8 cellular contexts compared by ENCODE assay signal in the genomic region with DNA sequence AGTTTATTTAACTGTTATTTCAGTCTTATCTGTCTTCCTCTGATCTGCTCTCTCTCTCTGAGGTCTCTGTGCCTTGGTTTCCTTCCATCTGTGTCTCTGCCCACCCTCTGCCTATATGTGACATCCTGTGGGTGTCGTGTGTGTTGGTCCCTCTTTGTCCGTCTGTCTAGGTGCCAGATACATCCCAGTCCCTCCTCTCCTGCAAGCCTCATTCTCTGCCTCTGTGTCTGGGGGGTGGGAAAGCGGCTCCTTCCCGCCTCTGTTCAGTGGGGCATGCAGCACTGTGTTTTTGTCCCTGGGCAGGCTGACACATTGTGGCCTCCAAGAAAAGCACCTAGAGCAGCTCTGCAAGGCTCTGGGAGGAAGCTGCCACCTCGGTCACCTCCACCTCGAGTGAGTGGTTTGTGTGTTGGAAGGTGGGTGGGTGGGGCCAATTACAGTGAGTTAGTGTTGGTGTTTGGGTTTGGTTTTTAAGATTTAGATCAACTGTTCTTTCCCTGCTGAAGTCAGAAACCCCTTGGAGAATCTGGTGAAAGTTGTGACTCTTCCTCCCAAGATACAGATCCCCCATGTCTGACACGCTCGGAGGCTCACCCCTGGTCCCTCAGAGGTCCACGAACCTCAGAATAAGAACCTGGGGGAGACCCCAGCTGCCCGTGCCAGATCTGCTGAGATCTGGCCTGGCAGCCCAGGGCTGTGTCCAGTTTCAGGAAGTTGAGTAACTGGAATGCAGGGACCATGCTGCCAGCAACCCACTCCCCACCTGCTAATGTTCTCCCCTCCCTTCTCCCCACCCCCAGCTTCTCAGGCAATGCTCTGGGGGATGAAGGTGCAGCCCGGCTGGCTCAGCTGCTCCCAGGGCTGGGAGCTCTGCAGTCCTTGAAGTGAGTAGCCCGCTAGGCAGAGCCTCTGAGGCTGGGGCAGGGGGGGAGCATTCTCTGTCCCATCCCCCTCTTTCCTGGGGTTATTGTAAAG. TPM values are rescaled to one million over a fixed set of nuclear protein-coding genes. Genes with fewer than 3 reads are reported as not detected.
DNase-seq lines count a peak whose midpoint lies in the region; ATAC-seq and TF ChIP-seq lines count a peak whose summit lies in the region.

No MANE protein-coding gene starts in this region.

- peak; percentile 96 for DNase-seq in activated CD8-positive, alpha-beta T cell treated with anti-CD3 and anti-CD28 coated beads for 36 hours
- DNase-seq in NCI-H524 (lab: John Stamatoyannopoulos, UW) (no peak), NOMO-1 treated with DMSO at 0.1 percent for 48 hours (lab: John Stamatoyannopoulos, UW; ENCODE audit: unreplicated experiment) (no peak), NCI-H2196 (lab: John Stamatoyannopoulos, UW; ENCODE audit: unreplicated experiment) (no peak), COLO829 (ENCODE audit: low spot score) (no peak)

- peaks cover 83% of the 10 kb centered on the region for H3K4me1 Mint-ChIP-seq in activated CD8-positive, alpha-beta T cell treated with anti-CD3 and anti-CD28 coated beads for 36 hours (ENCODE audit: low read depth)

- H3K9me3 ChIP-seq in mononuclear cell (ENCODE audit: low read depth, low read length): no peaks in the 10 kb centered on the region

- no peaks in the 10 kb centered on the region for H3K9me3 Mint-ChIP-seq in activated CD8-positive, alpha-beta T cell treated with anti-CD3 and anti-CD28 coated beads for 36 hours

- CTCF ChIA-PET in activated CD8-positive, alpha-beta T cell treated with anti-CD3 and anti-CD28 coated beads for 36 hours (lab: Charles Lee): interaction anchor here (0.6 to 7.6 kb wide), 15 partner anchors 9 to 76 kb away, joined by 3 to 61 read pairs (median 4); partner anchors contain the start of gene NLRC5

- peaks cover 68% of the 10 kb centered on the region for H3K36me3 Mint-ChIP-seq in activated CD8-positive, alpha-beta T cell treated with anti-CD3 and anti-CD28 coated beads for 36 hours (ENCODE audit: low read depth)

- peak; percentile 8 for ATAC-seq in HG03095 (IDR thresholded peaks at IDR 0.05; ENCODE audit: unreplicated experiment)
- ATAC-seq in activated CD8-positive, alpha-beta T cell treated with anti-CD3 and anti-CD28 coated beads for 36 hours: peak; percentile 66

- peak overlapping the region; percentile 3 for H3K4me3 ChIP-seq in mononuclear cell (ENCODE audit: low read length)

- H3K4me1 ChIP-seq in mononuclear cell (ENCODE audit: insufficient read depth, low read length): peaks cover 92% of the 10 kb centered on the region

- no peaks in the 10 kb centered on the region for H3K27me3 Mint-ChIP-seq in activated CD8-positive, alpha-beta T cell treated with anti-CD3 and anti-CD28 coated beads for 36 hours

- peak overlapping the region; percentile 61 for H3K4me3 Mint-ChIP-seq in activated CD8-positive, alpha-beta T cell treated with anti-CD3 and anti-CD28 coated beads for 36 hours

- no peaks in the 10 kb centered on the region for H3K27me3 ChIP-seq in mononuclear cell (ENCODE audit: insufficient read depth, low read length)

- POLR2A ChIA-PET in activated CD8-positive, alpha-beta T cell treated with anti-CD3 and anti-CD28 coated beads for 36 hours (lab: Charles Lee): interaction anchor here (0.6 to 14.8 kb wide), 16 partner anchors 9 to 125 kb away, joined by 3 to 213 read pairs (median 6); partner anchors contain the start of genes CETP and NLRC5

- H3K27ac Mint-ChIP-seq in activated CD8-positive, alpha-beta T cell treated with anti-CD3 and anti-CD28 coated beads for 36 hours: peak overlapping the region; percentile 99

- TF ChIP-seq POLR2A in GM18951 (IDR thresholded peaks at IDR 0.05; ENCODE audit: extremely low read depth, insufficient read depth, insufficient read length): peak; percentile 29

- TF ChIP-seq CTCF in activated CD8-positive, alpha-beta T cell treated with anti-CD3 and anti-CD28 coated beads for 36 hours (IDR thresholded peaks at IDR 0.05): no peak

- intact Hi-C loops in activated CD8-positive, alpha-beta T cell treated with anti-CD3 and anti-CD28 coated beads for 36 hours (cut with micrococcal nuclease): loop anchor here (1.0 kb wide), 3 partner anchors 27 to 77 kb away; no protein-coding TSS in a partner anchor

- in situ Hi-C loops in GM18951 (cut with MboI; ENCODE audit: low sequenced_read_pairs, unreplicated experiment): no loop called here

RNA-seq across cellular contexts. Expression of gene CPNE2, which starts 50.9 kb away (rescaled TPM):
- 10 to 100 TPM; 18.6 to 20.6 TPM for total RNA-seq in activated CD8-positive, alpha-beta T cell treated with anti-CD3 and anti-CD28 coated beads for 36 hours
- 13.3 TPM for total RNA-seq in mononuclear cell

RNA-seq across cellular contexts. Expression of gene NLRC5, which starts 52.1 kb away (rescaled TPM):
- 100 to 1,000 TPM; 135 to 153 TPM for total RNA-seq in activated CD8-positive, alpha-beta T cell treated with anti-CD3 and anti-CD28 coated beads for 36 hours
- total RNA-seq in mononuclear cell: 246 TPM
